Comparison of ENCODE assay signal across 1 cellular context in the genomic region with DNA sequence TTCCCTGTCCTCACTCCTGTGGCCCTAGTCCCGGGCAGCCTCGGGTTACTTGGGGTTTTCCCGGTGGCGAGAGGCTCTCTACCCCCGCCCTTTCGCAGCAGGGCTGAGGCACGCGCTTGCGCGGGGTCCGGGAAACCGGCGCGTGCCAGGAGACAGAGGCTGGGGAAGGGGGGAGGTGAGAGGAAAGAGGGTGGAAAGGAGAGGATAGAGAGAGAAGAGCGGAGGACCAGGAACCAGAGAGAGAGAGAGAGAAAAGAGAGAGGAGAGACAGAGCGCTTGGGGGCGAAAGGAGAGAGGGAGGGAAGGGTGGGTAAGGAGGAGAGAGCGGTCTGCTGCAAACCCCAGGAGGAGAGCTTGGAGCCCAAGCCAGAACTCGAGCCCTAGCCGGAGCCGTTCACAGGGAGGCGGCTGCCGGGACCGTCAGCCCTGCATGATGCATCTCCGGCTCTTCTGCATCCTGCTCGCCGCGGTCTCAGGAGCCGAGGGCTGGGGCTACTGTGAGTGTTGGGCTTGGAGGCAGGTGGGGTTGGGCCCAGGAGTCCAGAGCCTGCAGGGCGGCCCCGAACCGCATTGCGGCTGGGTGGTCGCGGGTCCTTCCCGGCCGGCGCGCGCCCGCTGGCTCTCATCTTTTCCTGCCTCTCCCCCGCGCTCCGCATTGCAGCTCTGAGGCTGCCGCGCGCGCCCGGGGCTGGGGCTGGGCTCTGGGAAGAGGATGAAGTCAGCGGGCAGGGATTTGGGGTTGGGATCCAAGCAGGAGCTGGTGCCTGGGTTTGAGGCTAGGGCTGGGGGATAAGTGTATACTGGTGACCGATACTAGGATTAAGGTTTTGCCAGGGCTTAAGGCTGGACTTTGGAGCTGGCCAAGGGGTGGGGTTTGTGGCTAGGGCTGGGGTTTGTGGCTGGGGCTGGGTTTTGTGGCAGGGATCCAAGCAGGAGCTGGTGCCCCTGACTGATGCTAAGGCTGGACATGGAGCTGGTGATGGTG.
TF ChIP-seq lines count a peak whose summit lies in the region.

A gene (plus strand): TSS at position 132 of the 985 bp plus-strand sequence. CDS start 299 bp downstream, at position 431.

TF ChIP-seq in SK-N-SH, 30 proteins besides CTCF, POLR2A, EP300 and RAD21 (continued from another document):
- TF ChIP-seq, protein P1, sequence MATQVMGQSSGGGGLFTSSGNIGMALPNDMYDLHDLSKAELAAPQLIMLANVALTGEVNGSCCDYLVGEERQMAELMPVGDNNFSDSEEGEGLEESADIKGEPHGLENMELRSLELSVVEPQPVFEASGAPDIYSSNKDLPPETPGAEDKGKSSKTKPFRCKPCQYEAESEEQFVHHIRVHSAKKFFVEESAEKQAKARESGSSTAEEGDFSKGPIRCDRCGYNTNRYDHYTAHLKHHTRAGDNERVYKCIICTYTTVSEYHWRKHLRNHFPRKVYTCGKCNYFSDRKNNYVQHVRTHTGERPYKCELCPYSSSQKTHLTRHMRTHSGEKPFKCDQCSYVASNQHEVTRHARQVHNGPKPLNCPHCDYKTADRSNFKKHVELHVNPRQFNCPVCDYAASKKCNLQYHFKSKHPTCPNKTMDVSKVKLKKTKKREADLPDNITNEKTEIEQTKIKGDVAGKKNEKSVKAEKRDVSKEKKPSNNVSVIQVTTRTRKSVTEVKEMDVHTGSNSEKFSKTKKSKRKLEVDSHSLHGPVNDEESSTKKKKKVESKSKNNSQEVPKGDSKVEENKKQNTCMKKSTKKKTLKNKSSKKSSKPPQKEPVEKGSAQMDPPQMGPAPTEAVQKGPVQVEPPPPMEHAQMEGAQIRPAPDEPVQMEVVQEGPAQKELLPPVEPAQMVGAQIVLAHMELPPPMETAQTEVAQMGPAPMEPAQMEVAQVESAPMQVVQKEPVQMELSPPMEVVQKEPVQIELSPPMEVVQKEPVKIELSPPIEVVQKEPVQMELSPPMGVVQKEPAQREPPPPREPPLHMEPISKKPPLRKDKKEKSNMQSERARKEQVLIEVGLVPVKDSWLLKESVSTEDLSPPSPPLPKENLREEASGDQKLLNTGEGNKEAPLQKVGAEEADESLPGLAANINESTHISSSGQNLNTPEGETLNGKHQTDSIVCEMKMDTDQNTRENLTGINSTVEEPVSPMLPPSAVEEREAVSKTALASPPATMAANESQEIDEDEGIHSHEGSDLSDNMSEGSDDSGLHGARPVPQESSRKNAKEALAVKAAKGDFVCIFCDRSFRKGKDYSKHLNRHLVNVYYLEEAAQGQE (IDR thresholded peaks at IDR 0.05; ENCODE audit: low read depth, low read length): 0 out of 2 replicates have a peak, but pooled peaks have one; percentile 7
- no peak for TF ChIP-seq FOSL2 (IDR thresholded peaks at IDR 0.05; ENCODE audit: borderline replicate concordance, low read depth)
- TF ChIP-seq TAF1 (IDR thresholded peaks at IDR 0.05; ENCODE audit: borderline replicate concordance, low read depth, low read length): peak; percentile 40; the same call in 1 of the 2 replicates
- TF ChIP-seq, protein P2, sequence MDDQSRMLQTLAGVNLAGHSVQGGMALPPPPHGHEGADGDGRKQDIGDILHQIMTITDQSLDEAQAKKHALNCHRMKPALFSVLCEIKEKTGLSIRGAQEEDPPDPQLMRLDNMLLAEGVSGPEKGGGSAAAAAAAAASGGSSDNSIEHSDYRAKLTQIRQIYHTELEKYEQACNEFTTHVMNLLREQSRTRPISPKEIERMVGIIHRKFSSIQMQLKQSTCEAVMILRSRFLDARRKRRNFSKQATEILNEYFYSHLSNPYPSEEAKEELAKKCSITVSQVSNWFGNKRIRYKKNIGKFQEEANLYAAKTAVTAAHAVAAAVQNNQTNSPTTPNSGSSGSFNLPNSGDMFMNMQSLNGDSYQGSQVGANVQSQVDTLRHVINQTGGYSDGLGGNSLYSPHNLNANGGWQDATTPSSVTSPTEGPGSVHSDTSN (IDR thresholded peaks at IDR 0.05): 0 out of 2 replicates have a peak, but pooled peaks have one; percentile 1
- TF ChIP-seq NFIC (IDR thresholded peaks at IDR 0.05; ENCODE audit: borderline replicate concordance): peak; percentile 45
- TF ChIP-seq, protein P3, sequence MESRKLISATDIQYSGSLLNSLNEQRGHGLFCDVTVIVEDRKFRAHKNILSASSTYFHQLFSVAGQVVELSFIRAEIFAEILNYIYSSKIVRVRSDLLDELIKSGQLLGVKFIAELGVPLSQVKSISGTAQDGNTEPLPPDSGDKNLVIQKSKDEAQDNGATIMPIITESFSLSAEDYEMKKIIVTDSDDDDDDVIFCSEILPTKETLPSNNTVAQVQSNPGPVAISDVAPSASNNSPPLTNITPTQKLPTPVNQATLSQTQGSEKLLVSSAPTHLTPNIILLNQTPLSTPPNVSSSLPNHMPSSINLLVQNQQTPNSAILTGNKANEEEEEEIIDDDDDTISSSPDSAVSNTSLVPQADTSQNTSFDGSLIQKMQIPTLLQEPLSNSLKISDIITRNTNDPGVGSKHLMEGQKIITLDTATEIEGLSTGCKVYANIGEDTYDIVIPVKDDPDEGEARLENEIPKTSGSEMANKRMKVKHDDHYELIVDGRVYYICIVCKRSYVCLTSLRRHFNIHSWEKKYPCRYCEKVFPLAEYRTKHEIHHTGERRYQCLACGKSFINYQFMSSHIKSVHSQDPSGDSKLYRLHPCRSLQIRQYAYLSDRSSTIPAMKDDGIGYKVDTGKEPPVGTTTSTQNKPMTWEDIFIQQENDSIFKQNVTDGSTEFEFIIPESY (IDR thresholded peaks at IDR 0.05; ENCODE audit: borderline replicate concordance, low read depth): no peak
- TF ChIP-seq NRF1 (IDR thresholded peaks at IDR 0.05; ENCODE audit: low read depth, low read length): peak; percentile 89
- no peak for TF ChIP-seq FOXM1 (IDR thresholded peaks at IDR 0.05; ENCODE audit: low read depth)
- 0 out of 2 replicates have a peak, but pooled peaks have one; percentile 28 for TF ChIP-seq RXRA (IDR thresholded peaks at IDR 0.05; ENCODE audit: borderline replicate concordance, low read depth)
- TF ChIP-seq FOXJ3 (CRISPR knock-in tag; IDR thresholded peaks at IDR 0.05): no peak
- peak; percentile 23; the same call in 1 of the 2 replicates for TF ChIP-seq TCF12 (IDR thresholded peaks at IDR 0.05)
- no peak for TF ChIP-seq RFX5 (IDR thresholded peaks at IDR 0.05; ENCODE audit: low read length)
- TF ChIP-seq, protein P4, sequence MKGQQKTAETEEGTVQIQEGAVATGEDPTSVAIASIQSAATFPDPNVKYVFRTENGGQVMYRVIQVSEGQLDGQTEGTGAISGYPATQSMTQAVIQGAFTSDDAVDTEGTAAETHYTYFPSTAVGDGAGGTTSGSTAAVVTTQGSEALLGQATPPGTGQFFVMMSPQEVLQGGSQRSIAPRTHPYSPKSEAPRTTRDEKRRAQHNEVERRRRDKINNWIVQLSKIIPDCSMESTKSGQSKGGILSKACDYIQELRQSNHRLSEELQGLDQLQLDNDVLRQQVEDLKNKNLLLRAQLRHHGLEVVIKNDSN (IDR thresholded peaks at IDR 0.05; ENCODE audit: borderline replicate concordance, low read depth): no peak
